In genomic region chr7:24971333-24972165, GRCh38 we compare ENCODE assay signal across 9 cellular contexts.
DNase-seq lines count a peak whose midpoint lies in the region; ATAC-seq lines count a peak whose summit lies in the region.
"Had no signal": no experiment of that assay in that cellular context is flagged by ENCODE, and none has a peak within 500 bp of the region (broad histone marks: within the 10 kb centered on the region; RNA-seq: fewer than 3 reads in every experiment).

No MANE protein-coding gene starts in this region.

- H3K27me3 Mint-ChIP-seq in dendritic cell treated with granulocyte-macrophage colony-stimulating factor and Interleukin-4, amounts not matched to agents 40 ng/mL and 50 ng/mL, for 4 days: no peaks in the 10 kb centered on the region
- H3K27me3 Mint-ChIP-seq: central memory CD8-positive, alpha-beta T cell had no signal

- H3K9me3 Mint-ChIP-seq in dendritic cell treated with granulocyte-macrophage colony-stimulating factor and Interleukin-4, amounts not matched to agents 40 ng/mL and 50 ng/mL, for 4 days: no peaks in the 10 kb centered on the region
- H3K9me3 Mint-ChIP-seq: central memory CD8-positive, alpha-beta T cell had no signal

- DNase-seq in NCI-H146 (lab: John Stamatoyannopoulos, UW) (peak; percentile 29), NCI-H146 treated with DMSO at 0.1 percent for 48 hours (lab: John Stamatoyannopoulos, UW; ENCODE audit: unreplicated experiment) (no peak), NCI-H446 treated with DMSO at 0.1 percent for 48 hours (lab: John Stamatoyannopoulos, UW) (peak; percentile 72), skeletal muscle cell (ENCODE audit: low read depth) (peak; percentile 68), D341Med (ENCODE audit: low spot score) (no peak), caudate nucleus (lab: John Stamatoyannopoulos, UW) (no peak)

- H3K27ac ChIP-seq in caudate nucleus (ENCODE audit: low read depth, low read length): no peak overlapping the region

- no peak for ATAC-seq in HG03095 (IDR thresholded peaks at IDR 0.05; ENCODE audit: unreplicated experiment)

- intact Hi-C loops in dendritic cell treated with granulocyte-macrophage colony-stimulating factor and Interleukin-4, amounts not matched to agents 40 ng/mL and 50 ng/mL, for 4 days (cut with micrococcal nuclease): no loop called here

- no peak overlapping the region for H3K4me3 ChIP-seq in skeletal muscle cell (ENCODE audit: low read depth, low read length)

- H3K4me3 Mint-ChIP-seq in dendritic cell treated with granulocyte-macrophage colony-stimulating factor and Interleukin-4, amounts not matched to agents 40 ng/mL and 50 ng/mL, for 4 days: no peak overlapping the region
- H3K4me3 Mint-ChIP-seq: central memory CD8-positive, alpha-beta T cell had no signal

- peak overlapping the region; percentile 72 for H3K27ac Mint-ChIP-seq in dendritic cell treated with granulocyte-macrophage colony-stimulating factor and Interleukin-4, amounts not matched to agents 40 ng/mL and 50 ng/mL, for 4 days

- peaks cover 28% of the 10 kb centered on the region for H3K36me3 Mint-ChIP-seq in dendritic cell treated with granulocyte-macrophage colony-stimulating factor and Interleukin-4, amounts not matched to agents 40 ng/mL and 50 ng/mL, for 4 days (ENCODE audit: low read depth)

- peaks cover 60% of the 10 kb centered on the region for H3K4me1 Mint-ChIP-seq in dendritic cell treated with granulocyte-macrophage colony-stimulating factor and Interleukin-4, amounts not matched to agents 40 ng/mL and 50 ng/mL, for 4 days (ENCODE audit: low read depth)

Comparison
In these comparisons a context has a peak if more than half of its experiments do, and no peak if none do; other contexts are left out.
1. DNase-seq: peak in NCI-H146 (single experiment), NCI-H446 treated with DMSO at 0.1 percent for 48 hours (single experiment) and skeletal muscle cell (single experiment); none in NCI-H146 treated with DMSO at 0.1 percent for 48 hours (single experiment), D341Med (single experiment) and caudate nucleus (0 of 61).